27 cellular contexts compared by ENCODE assay signal in genomic region chr14:31740688-31741087, GRCh38.
"Had no signal": no experiment of that assay in that cellular context is flagged by ENCODE, and none has a peak within 500 bp of the region (broad histone marks: within the 10 kb centered on the region; RNA-seq: fewer than 3 reads in every experiment).

No MANE protein-coding gene starts in this region.

- H3K27me3 ChIP-seq: stomach, suprapubic skin, testis, thyroid gland, tibial artery, tibial nerve, transverse colon, upper lobe of left lung, upper lobe of right lung, uterus, vagina had no signal

- H3K9me3 ChIP-seq: testis, thyroid gland, upper lobe of right lung, vagina had no signal

- H3K27ac ChIP-seq: stomach, suprapubic skin, testis, thoracic aorta, thyroid gland, tibial artery, tibial nerve, transverse colon, upper lobe of left lung, upper lobe of right lung, uterus, vagina had no signal

- ATAC-seq: stimulated activated effector memory CD8-positive, alpha-beta T cell treated with anti-CD3 and anti-CD28 coated beads, Interleukin-12 subunit alpha, Interleukin-12 subunit beta, amount 100 ng/mL, for 72 hours; stimulated activated memory B cell treated with anti-CD40 and anti-IgM and Interleukin-4, amounts not matched to agents 10 μg/mL and 1 μg/mL and 100 μg/mL, for 72 hours; stimulated activated naive B cell treated with anti-CD40 and anti-IgM and Interleukin-4, amounts not matched to agents 10 μg/mL and 1 μg/mL and 100 μg/mL, for 72 hours; stimulated activated naive CD8-positive, alpha-beta T cell treated with anti-CD3 and anti-CD28 coated beads, Interleukin-15, amount 100 ng/mL, for 72 hours; stimulated activated naive CD8-positive, alpha-beta T cell treated with anti-CD3 and anti-CD28 coated beads, Interleukin-15, Interleukin-2, amounts not matched to agents 100 U/mL and 50 U/mL, for 24 hours; upper lobe of right lung had no signal

- FAIRE-seq: urothelium cell line had no signal

- H3K4me1 ChIP-seq: stomach, suprapubic skin, testis, thyroid gland, tibial artery, tibial nerve, transverse colon, upper lobe of left lung, upper lobe of right lung, uterus, vagina had no signal

- H3K36me3 ChIP-seq: stomach, suprapubic skin, thoracic aorta, thyroid gland, tibial artery, transverse colon, upper lobe of left lung, upper lobe of right lung, uterus had no signal

- H3K4me3 ChIP-seq: stomach, suprapubic skin, testis, thoracic aorta, thyroid gland, tibial artery, tibial nerve, transverse colon, upper lobe of left lung, upper lobe of right lung, uterus, vagina had no signal

- DNase-seq: stimulated activated CD4-positive, alpha-beta T cell treated with anti-CD3 and anti-CD28 coated beads, Interleukin-2, amount 100 ng/mL, for 48 hours; stimulated activated CD4-positive, alpha-beta T cell treated with anti-CD3 and anti-CD28 coated beads, Interleukin-4, amount 100 ng/mL, for 1 hour; stimulated activated CD4-positive, alpha-beta T cell treated with anti-CD3 and anti-CD28 coated beads, Interleukin-4, amount 100 ng/mL, for 24 hours; stimulated activated CD4-positive, alpha-beta T cell treated with anti-CD3 and anti-CD28 coated beads, Interleukin-4, amount 100 ng/mL, for 4 hours; stimulated activated CD8-positive, alpha-beta memory T cell treated with anti-CD3 and anti-CD28 coated beads, Interleukin-4, amount 100 ng/mL, for 48 hours; stimulated activated naive B cell treated with anti-CD40 and anti-IgM and Interleukin-4, amounts not matched to agents 10 μg/mL and 1 μg/mL and 100 μg/mL, for 72 hours; stimulated activated naive CD4-positive, alpha-beta T cell; stimulated activated naive CD4-positive, alpha-beta T cell treated with Interleukin-2 at 50 U/mL for 16 hours; stimulated activated naive CD8-positive, alpha-beta T cell treated with anti-CD3 and anti-CD28 coated beads, Interleukin-15, amount 100 ng/mL, for 72 hours; stimulated activated naive CD8-positive, alpha-beta T cell treated with anti-CD3 and anti-CD28 coated beads, Interleukin-15, Interleukin-2, amounts not matched to agents 100 U/mL and 50 U/mL, for 24 hours; stomach; substantia nigra; testis; thyroid gland; tibial artery; transverse colon; trophoblast cell; upper lobe of left lung; upper lobe of right lung; uterus had no signal
